Comparison of ENCODE assay signal across 23 cellular contexts in the genomic region with DNA sequence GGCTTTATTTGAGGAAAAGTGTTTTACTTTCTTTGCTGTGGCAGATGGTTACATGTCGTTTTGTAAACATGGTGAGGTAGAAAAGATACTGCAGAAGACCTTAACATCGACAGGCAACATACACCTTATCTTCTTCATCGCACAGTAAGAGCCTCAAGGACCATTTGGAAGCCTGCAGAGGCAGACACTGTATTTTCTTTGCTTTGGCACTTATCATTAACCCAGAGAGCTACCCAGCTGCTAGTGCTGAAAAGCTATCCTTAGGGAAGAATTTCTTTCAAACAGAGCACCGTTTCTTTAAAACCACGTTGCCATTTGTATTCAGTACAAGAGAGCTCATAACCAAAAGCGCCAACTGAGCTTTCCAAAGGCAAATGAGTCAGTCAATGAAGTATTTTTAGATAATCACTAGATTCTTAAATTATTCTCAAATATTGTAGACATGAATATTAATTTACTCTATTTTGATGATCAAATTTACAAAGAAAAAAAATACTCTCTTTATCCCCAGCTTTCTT.
DNase-seq lines count a peak whose midpoint lies in the region; ATAC-seq, FAIRE-seq and TF ChIP-seq lines count a peak whose summit lies in the region.
"Had no signal": no experiment of that assay in that cellular context is flagged by ENCODE, and none has a peak within 500 bp of the region (broad histone marks: within the 10 kb centered on the region; RNA-seq: fewer than 3 reads in every experiment).

No MANE protein-coding gene starts in this region.

- no peak for FAIRE-seq in astrocyte (lab: Jason Lieb, UNC)

- in situ Hi-C loops in G401 (cut with HindIII; ENCODE audit: low sequenced_read_pairs), result no loop called here

- H3K9me3 Mint-ChIP-seq in astrocyte (ENCODE audit: unreplicated experiment), result no peaks in the 10 kb centered on the region
- H3K9me3 Mint-ChIP-seq: activated B cell treated with CpG ODN at 0.5 μM for 24 hours; activated CD4-positive, alpha-beta memory T cell treated with anti-CD3 and anti-CD28 coated beads for 36 hours; stimulated activated naive B cell treated with anti-CD40 and anti-IgM and Interleukin-4, amounts not matched to agents 10 μg/mL and 1 μg/mL and 100 μg/mL, for 72 hours had no signal

- H3K4me1 Mint-ChIP-seq in astrocyte (ENCODE audit: low read depth, unreplicated experiment), result no peaks in the 10 kb centered on the region
- H3K4me1 Mint-ChIP-seq: activated B cell treated with CpG ODN at 0.5 μM for 24 hours; immature natural killer cell; stimulated activated naive B cell treated with anti-CD40 and anti-IgM and Interleukin-4, amounts not matched to agents 10 μg/mL and 1 μg/mL and 100 μg/mL, for 72 hours had no signal

- DNase-seq in ELF-1 (ENCODE audit: low read depth, low spot score) (peak; percentile 9), NCI-H187 treated with DMSO at 0.1 percent for 48 hours (lab: John Stamatoyannopoulos, UW) (peak; percentile 22), astrocyte (ENCODE audit: low read depth) (peak; percentile 6), left kidney (ENCODE audit: low read depth, low spot score) (peak; percentile 22), NCI-H1694 (lab: John Stamatoyannopoulos, UW) (no peak), G401 (ENCODE audit: low spot score) (no peak)
- DNase-seq: activated B cell treated with CpG ODN at 0.5 μM for 24 hours; activated CD4-positive, alpha-beta memory T cell treated with anti-CD3 and anti-CD28 coated beads for 36 hours; activated effector memory CD4-positive, alpha-beta T cell treated with Interleukin-2 at 50 U/mL for 16 hours; foreskin fibroblast; immature natural killer cell; MG63; NCI-H526; SK-N-SH; stimulated activated CD4-positive, alpha-beta T cell treated with anti-CD3 and anti-CD28 coated beads, Interleukin-2, amount 100 ng/mL, for 48 hours; stimulated activated naive B cell treated with anti-CD40 and anti-IgM and Interleukin-4, amounts not matched to agents 10 μg/mL and 1 μg/mL and 100 μg/mL, for 72 hours had no signal

- no peak overlapping the region for H2AFZ ChIP-seq in astrocyte (ENCODE audit: low read depth, low read length)

- no peaks in the 10 kb centered on the region for H3K4me1 ChIP-seq in astrocyte (ENCODE audit: insufficient read depth, low read length)
- H3K4me1 ChIP-seq: HAP-1 had no signal

- no peaks in the 10 kb centered on the region for H3K36me3 ChIP-seq in astrocyte (ENCODE audit: insufficient read depth, low read length)
- H3K36me3 ChIP-seq: HAP-1, MG63, thoracic aorta had no signal

- H3K27ac ChIP-seq in astrocyte (ENCODE audit: low read depth, low read length), result no peak overlapping the region
- H3K27ac ChIP-seq: C4-2B, epithelial cell of prostate, RWPE1, thoracic aorta had no signal

- H3K4me3 Mint-ChIP-seq in astrocyte (ENCODE audit: unreplicated experiment), result no peak overlapping the region
- H3K4me3 Mint-ChIP-seq: activated B cell treated with CpG ODN at 0.5 μM for 24 hours; activated CD4-positive, alpha-beta memory T cell treated with anti-CD3 and anti-CD28 coated beads for 36 hours; immature natural killer cell; stimulated activated naive B cell treated with anti-CD40 and anti-IgM and Interleukin-4, amounts not matched to agents 10 μg/mL and 1 μg/mL and 100 μg/mL, for 72 hours had no signal

- no peak for ATAC-seq in GM19467 (IDR thresholded peaks at IDR 0.05; ENCODE audit: unreplicated experiment)
- ATAC-seq in GM18502 (IDR thresholded peaks at IDR 0.05; ENCODE audit: poor library complexity, unreplicated experiment), result no peak
- ATAC-seq: stimulated activated naive B cell treated with anti-CD40 and anti-IgM and Interleukin-4, amounts not matched to agents 10 μg/mL and 1 μg/mL and 100 μg/mL, for 72 hours had no signal

- H3K27ac Mint-ChIP-seq in astrocyte (ENCODE audit: unreplicated experiment), result no peak overlapping the region
- H3K27ac Mint-ChIP-seq: activated B cell treated with CpG ODN at 0.5 μM for 24 hours; activated CD4-positive, alpha-beta memory T cell treated with anti-CD3 and anti-CD28 coated beads for 36 hours; immature natural killer cell; stimulated activated naive B cell treated with anti-CD40 and anti-IgM and Interleukin-4, amounts not matched to agents 10 μg/mL and 1 μg/mL and 100 μg/mL, for 72 hours had no signal

- H3K9me3 ChIP-seq in astrocyte (ENCODE audit: insufficient read depth, low read depth, low read length), result no peaks in the 10 kb centered on the region
- H3K9me3 ChIP-seq: HAP-1, MG63, SK-N-SH, thoracic aorta had no signal

- no peaks in the 10 kb centered on the region for H4K20me1 ChIP-seq in astrocyte (ENCODE audit: insufficient read depth, low read length)

- no peak overlapping the region for H3K4me2 ChIP-seq in astrocyte (ENCODE audit: low read length)
- H3K4me2 ChIP-seq: SK-N-SH had no signal

- no peak overlapping the region for H3K9ac ChIP-seq in astrocyte (ENCODE audit: low read length)
- H3K9ac ChIP-seq: SK-N-SH had no signal

- no peak overlapping the region for H3K4me3 ChIP-seq in astrocyte (ENCODE audit: insufficient read depth, low read depth, low read length)
- H3K4me3 ChIP-seq: HAP-1, MG63, thoracic aorta had no signal

- TF ChIP-seq CTCF in astrocyte (IDR thresholded peaks at IDR 0.05; ENCODE audit: insufficient read depth, low read depth, low read length), result no peak

- H3K27me3 ChIP-seq in astrocyte (ENCODE audit: insufficient read depth, low read length), result no peaks in the 10 kb centered on the region
- H3K27me3 ChIP-seq: MG63 had no signal

- H3K79me2 ChIP-seq in astrocyte (ENCODE audit: insufficient read depth, low read length), result no peaks in the 10 kb centered on the region

- no peaks in the 10 kb centered on the region for H3K36me3 Mint-ChIP-seq in astrocyte (ENCODE audit: low read depth, unreplicated experiment)
- H3K36me3 Mint-ChIP-seq: activated CD4-positive, alpha-beta memory T cell treated with anti-CD3 and anti-CD28 coated beads for 36 hours; immature natural killer cell; stimulated activated naive B cell treated with anti-CD40 and anti-IgM and Interleukin-4, amounts not matched to agents 10 μg/mL and 1 μg/mL and 100 μg/mL, for 72 hours had no signal

- no peaks in the 10 kb centered on the region for H3K27me3 Mint-ChIP-seq in astrocyte (ENCODE audit: low read depth, unreplicated experiment)
- H3K27me3 Mint-ChIP-seq: activated B cell treated with CpG ODN at 0.5 μM for 24 hours; activated CD4-positive, alpha-beta memory T cell treated with anti-CD3 and anti-CD28 coated beads for 36 hours; stimulated activated naive B cell treated with anti-CD40 and anti-IgM and Interleukin-4, amounts not matched to agents 10 μg/mL and 1 μg/mL and 100 μg/mL, for 72 hours had no signal

Comparison
In these comparisons a context has a peak if more than half of its experiments do, and no peak if none do; other contexts are left out.
1. DNase-seq: peak in ELF-1 (single experiment), NCI-H187 treated with DMSO at 0.1 percent for 48 hours (single experiment), astrocyte (single experiment) and left kidney (single experiment); none in NCI-H1694 (single experiment) and G401 (single experiment).